Comparison of ENCODE assay signal across 1 cellular context in genomic region chr14:33676135-33676566, GRCh38.
TF ChIP-seq lines count a peak whose summit lies in the region.

No MANE protein-coding gene starts in this region.

TF ChIP-seq in GM12878, 131 proteins besides CTCF, POLR2A, EP300 and RAD21 (continued from another document):
- TF ChIP-seq, protein P1, sequence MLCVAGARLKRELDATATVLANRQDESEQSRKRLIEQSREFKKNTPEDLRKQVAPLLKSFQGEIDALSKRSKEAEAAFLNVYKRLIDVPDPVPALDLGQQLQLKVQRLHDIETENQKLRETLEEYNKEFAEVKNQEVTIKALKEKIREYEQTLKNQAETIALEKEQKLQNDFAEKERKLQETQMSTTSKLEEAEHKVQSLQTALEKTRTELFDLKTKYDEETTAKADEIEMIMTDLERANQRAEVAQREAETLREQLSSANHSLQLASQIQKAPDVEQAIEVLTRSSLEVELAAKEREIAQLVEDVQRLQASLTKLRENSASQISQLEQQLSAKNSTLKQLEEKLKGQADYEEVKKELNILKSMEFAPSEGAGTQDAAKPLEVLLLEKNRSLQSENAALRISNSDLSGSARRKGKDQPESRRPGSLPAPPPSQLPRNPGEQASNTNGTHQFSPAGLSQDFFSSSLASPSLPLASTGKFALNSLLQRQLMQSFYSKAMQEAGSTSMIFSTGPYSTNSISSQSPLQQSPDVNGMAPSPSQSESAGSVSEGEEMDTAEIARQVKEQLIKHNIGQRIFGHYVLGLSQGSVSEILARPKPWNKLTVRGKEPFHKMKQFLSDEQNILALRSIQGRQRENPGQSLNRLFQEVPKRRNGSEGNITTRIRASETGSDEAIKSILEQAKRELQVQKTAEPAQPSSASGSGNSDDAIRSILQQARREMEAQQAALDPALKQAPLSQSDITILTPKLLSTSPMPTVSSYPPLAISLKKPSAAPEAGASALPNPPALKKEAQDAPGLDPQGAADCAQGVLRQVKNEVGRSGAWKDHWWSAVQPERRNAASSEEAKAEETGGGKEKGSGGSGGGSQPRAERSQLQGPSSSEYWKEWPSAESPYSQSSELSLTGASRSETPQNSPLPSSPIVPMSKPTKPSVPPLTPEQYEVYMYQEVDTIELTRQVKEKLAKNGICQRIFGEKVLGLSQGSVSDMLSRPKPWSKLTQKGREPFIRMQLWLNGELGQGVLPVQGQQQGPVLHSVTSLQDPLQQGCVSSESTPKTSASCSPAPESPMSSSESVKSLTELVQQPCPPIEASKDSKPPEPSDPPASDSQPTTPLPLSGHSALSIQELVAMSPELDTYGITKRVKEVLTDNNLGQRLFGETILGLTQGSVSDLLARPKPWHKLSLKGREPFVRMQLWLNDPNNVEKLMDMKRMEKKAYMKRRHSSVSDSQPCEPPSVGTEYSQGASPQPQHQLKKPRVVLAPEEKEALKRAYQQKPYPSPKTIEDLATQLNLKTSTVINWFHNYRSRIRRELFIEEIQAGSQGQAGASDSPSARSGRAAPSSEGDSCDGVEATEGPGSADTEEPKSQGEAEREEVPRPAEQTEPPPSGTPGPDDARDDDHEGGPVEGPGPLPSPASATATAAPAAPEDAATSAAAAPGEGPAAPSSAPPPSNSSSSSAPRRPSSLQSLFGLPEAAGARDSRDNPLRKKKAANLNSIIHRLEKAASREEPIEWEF (IDR thresholded peaks at IDR 0.05; ENCODE audit: insufficient replicate concordance, low read depth, low read length): no peak
- TF ChIP-seq CREM (IDR thresholded peaks at IDR 0.05; ENCODE audit: low read depth): no peak
- no peak for TF ChIP-seq SUZ12 (IDR thresholded peaks at IDR 0.05; ENCODE audit: unreplicated experiment)
- TF ChIP-seq SRF (IDR thresholded peaks at IDR 0.05; ENCODE audit: low read depth in 2 of 2, low read length in 2 of 2): no peak
- no peak for TF ChIP-seq CEBPZ (IDR thresholded peaks at IDR 0.05; ENCODE audit: low read depth, low read length)
- no peak for TF ChIP-seq ZBED1 (IDR thresholded peaks at IDR 0.05; ENCODE audit: borderline replicate concordance)
- no peak for TF ChIP-seq CHD1 (IDR thresholded peaks at IDR 0.05; ENCODE audit: low read depth, low read length)
- TF ChIP-seq ZNF622 (IDR thresholded peaks at IDR 0.05): no peak
- TF ChIP-seq ZNF24 (IDR thresholded peaks at IDR 0.05): no peak
- no peak for TF ChIP-seq ZSCAN29 (IDR thresholded peaks at IDR 0.05)
- TF ChIP-seq RBBP5 (conservative IDR thresholded peaks at IDR 0.05): no peak
- no peak for TF ChIP-seq SREBF1 (IDR thresholded peaks at IDR 0.05; ENCODE audit: low read length)
- peak; percentile 43 for TF ChIP-seq IKZF1 (conservative IDR thresholded peaks at IDR 0.05)
- TF ChIP-seq GABPA (IDR thresholded peaks at IDR 0.05; ENCODE audit: low read depth): no peak
- no peak for TF ChIP-seq PRDM15 (CRISPR knock-in tag; IDR thresholded peaks at IDR 0.05)
- TF ChIP-seq ASH2L (IDR thresholded peaks at IDR 0.05; ENCODE audit: borderline replicate concordance, low read depth): no peak
- TF ChIP-seq, protein P2, sequence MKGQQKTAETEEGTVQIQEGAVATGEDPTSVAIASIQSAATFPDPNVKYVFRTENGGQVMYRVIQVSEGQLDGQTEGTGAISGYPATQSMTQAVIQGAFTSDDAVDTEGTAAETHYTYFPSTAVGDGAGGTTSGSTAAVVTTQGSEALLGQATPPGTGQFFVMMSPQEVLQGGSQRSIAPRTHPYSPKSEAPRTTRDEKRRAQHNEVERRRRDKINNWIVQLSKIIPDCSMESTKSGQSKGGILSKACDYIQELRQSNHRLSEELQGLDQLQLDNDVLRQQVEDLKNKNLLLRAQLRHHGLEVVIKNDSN (IDR thresholded peaks at IDR 0.05; ENCODE audit: borderline replicate concordance, extremely low read length, insufficient read depth, low read depth, low read length): peak; percentile 52
- TF ChIP-seq, protein P3, sequence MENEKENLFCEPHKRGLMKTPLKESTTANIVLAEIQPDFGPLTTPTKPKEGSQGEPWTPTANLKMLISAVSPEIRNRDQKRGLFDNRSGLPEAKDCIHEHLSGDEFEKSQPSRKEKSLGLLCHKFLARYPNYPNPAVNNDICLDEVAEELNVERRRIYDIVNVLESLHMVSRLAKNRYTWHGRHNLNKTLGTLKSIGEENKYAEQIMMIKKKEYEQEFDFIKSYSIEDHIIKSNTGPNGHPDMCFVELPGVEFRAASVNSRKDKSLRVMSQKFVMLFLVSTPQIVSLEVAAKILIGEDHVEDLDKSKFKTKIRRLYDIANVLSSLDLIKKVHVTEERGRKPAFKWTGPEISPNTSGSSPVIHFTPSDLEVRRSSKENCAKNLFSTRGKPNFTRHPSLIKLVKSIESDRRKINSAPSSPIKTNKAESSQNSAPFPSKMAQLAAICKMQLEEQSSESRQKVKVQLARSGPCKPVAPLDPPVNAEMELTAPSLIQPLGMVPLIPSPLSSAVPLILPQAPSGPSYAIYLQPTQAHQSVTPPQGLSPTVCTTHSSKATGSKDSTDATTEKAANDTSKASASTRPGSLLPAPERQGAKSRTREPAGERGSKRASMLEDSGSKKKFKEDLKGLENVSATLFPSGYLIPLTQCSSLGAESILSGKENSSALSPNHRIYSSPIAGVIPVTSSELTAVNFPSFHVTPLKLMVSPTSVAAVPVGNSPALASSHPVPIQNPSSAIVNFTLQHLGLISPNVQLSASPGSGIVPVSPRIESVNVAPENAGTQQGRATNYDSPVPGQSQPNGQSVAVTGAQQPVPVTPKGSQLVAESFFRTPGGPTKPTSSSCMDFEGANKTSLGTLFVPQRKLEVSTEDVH (IDR thresholded peaks at IDR 0.05; ENCODE audit: low read depth, partially characterized antibody): no peak
- no peak for TF ChIP-seq RB1 (IDR thresholded peaks at IDR 0.05; ENCODE audit: borderline replicate concordance)
- no peak for TF ChIP-seq ZBTB4 (CRISPR knock-in tag; IDR thresholded peaks at IDR 0.05)
- TF ChIP-seq CBX5 (IDR thresholded peaks at IDR 0.05; ENCODE audit: low read depth): no peak
- TF ChIP-seq ZNF207 (IDR thresholded peaks at IDR 0.05; ENCODE audit: borderline replicate concordance): no peak
- no peak for TF ChIP-seq DPF2 (IDR thresholded peaks at IDR 0.05)
